In genomic region chr20:8299921-8300320, GRCh38 we compare ENCODE assay signal across 32 cellular contexts.
DNase-seq lines count a peak whose midpoint lies in the region; ATAC-seq, FAIRE-seq and TF ChIP-seq lines count a peak whose summit lies in the region.
"Had no signal": no experiment of that assay in that cellular context is flagged by ENCODE, and none has a peak within 500 bp of the region (broad histone marks: within the 10 kb centered on the region; RNA-seq: fewer than 3 reads in every experiment).

No MANE protein-coding gene starts in this region.

- H2AK5ac ChIP-seq in IMR-90 (ENCODE audit: low read depth, low read length), result no peak overlapping the region

- BruUV-seq in IMR-90 (replicated peaks; lab: Mats Ljungman, UMichigan), result no TSS peak

- ATAC-seq in IMR-90 (ENCODE audit: low read depth) (peak; percentile 56), GM19463 (IDR thresholded peaks at IDR 0.05; ENCODE audit: unreplicated experiment) (no peak), GM19397 (IDR thresholded peaks at IDR 0.05; ENCODE audit: unreplicated experiment) (no peak)
- ATAC-seq: activated CD8-positive, alpha-beta T cell treated with anti-CD3 and anti-CD28 coated beads for 36 hours; CD8-positive, alpha-beta T cell; foreskin keratinocyte; GM12878; heart left ventricle; K562; naive thymus-derived CD8-positive, alpha-beta T cell; psoas muscle had no signal

- no peak overlapping the region for H4K5ac ChIP-seq in IMR-90 (ENCODE audit: low read depth, low read length)

- no peaks in the 10 kb centered on the region; the same call in 1 of the 2 replicates for H3K9me1 ChIP-seq in IMR-90 (ENCODE audit: insufficient read depth, low read length)

- no peaks in the 10 kb centered on the region for H3K27me3 ChIP-seq in IMR-90 (ENCODE audit: control insufficient read depth, insufficient read depth, low read length)
- no peaks in the 10 kb centered on the region for H3K27me3 ChIP-seq in astrocyte (ENCODE audit: insufficient read depth, low read length)
- H3K27me3 ChIP-seq: foreskin keratinocyte, heart left ventricle, sigmoid colon, tibial nerve had no signal

- H3K9me3 ChIP-seq in IMR-90 (ENCODE audit: control insufficient read depth, insufficient read depth, low read length) (no peaks in the 10 kb centered on the region), astrocyte (ENCODE audit: insufficient read depth, low read depth, low read length) (no peaks in the 10 kb centered on the region)
- H3K9me3 ChIP-seq: heart left ventricle, psoas muscle, sigmoid colon, tibial nerve had no signal

- DNase-seq in EH (ENCODE audit: low read depth), result peak; percentile 70
- DNase-seq in IMR-90, result peak; percentile 81
- DNase-seq in astrocyte (ENCODE audit: low read depth), result peak; percentile 27
- DNase-seq in foreskin fibroblast, result peak; percentile 39 to 57
- no peak for DNase-seq in activated CD4-positive, alpha-beta T cell treated with anti-CD3 and anti-CD28 coated beads for 48 hours
- DNase-seq in SHP77 (lab: John Stamatoyannopoulos, UW), result no peak
- DNase-seq: activated CD4-positive, alpha-beta T cell treated with anti-CD3 and anti-CD28 coated beads for 1 hour; activated CD8-positive, alpha-beta memory T cell treated with anti-CD3 and anti-CD28 coated beads, Interleukin-2, amount 50 U/mL, for 48 hours; activated CD8-positive, alpha-beta T cell treated with anti-CD3 and anti-CD28 coated beads for 36 hours; activated naive CD4-positive, alpha-beta T cell treated with anti-CD3 and anti-CD28 coated beads, Interleukin-2, amount 10 ng/mL, durations not matched to agents 7 days and 5 days; amygdala; CD8-positive, alpha-beta T cell; foreskin keratinocyte; heart left ventricle; kidney; naive thymus-derived CD8-positive, alpha-beta T cell; NCI-H1105; NCI-H187; NCI-H2171 treated with DMSO at 0.1 percent for 48 hours; NCI-H524 treated with DMSO at 0.1 percent for 48 hours; occipital lobe; OCI-M1; psoas muscle; sigmoid colon; stimulated activated CD4-positive, alpha-beta T cell treated with anti-CD3 and anti-CD28 coated beads, Interleukin-4, amount 100 ng/mL, for 24 hours; T-helper 2 cell had no signal

- H3K14ac ChIP-seq in IMR-90 (replicated peaks; ENCODE audit: low read depth, low read length), result peak overlapping the region; percentile 19

- peaks cover 0 to 6% of the 10 kb centered on the region in 2 experiments; a peak in 2 of 4 replicates for H3K79me1 ChIP-seq in IMR-90 (ENCODE audit: low read depth in 1 of 2, low read length in 2 of 2)

- H3K4me3 ChIP-seq in IMR-90 (ENCODE audit: insufficient read depth, low read depth, low read length), result no peak overlapping the region
- H3K4me3 ChIP-seq in astrocyte (ENCODE audit: insufficient read depth, low read depth, low read length), result no peak overlapping the region
- H3K4me3 ChIP-seq in foreskin fibroblast (ENCODE audit: low read depth in 1 of 2, low read length in 2 of 2), result no peak overlapping the region
- H3K4me3 ChIP-seq: GM12878, heart left ventricle, K562, psoas muscle, sigmoid colon, tibial nerve had no signal

- TF ChIP-seq RAD21 in IMR-90 (IDR thresholded peaks at IDR 0.05; ENCODE audit: low read length), result no peak

- no peak overlapping the region for H2AFZ ChIP-seq in IMR-90 (replicated peaks; ENCODE audit: low read length, poor library complexity)
- no peak overlapping the region for H2AFZ ChIP-seq in astrocyte (ENCODE audit: low read depth, low read length)

- intact Hi-C loops in IMR-90 (cut with micrococcal nuclease), result no loop called here

- 0 out of 3 replicates have a peak overlapping the region, but pooled peaks have one; percentile 4 for H2BK15ac ChIP-seq in IMR-90 (ENCODE audit: low read depth, low read length)

- H3K18ac ChIP-seq in IMR-90 (ENCODE audit: low read depth, low read length), result no peak overlapping the region

- no peak overlapping the region for H3K23ac ChIP-seq in IMR-90 (ENCODE audit: low read depth, low read length)

- no peaks in the 10 kb centered on the region for H3K9me3 Mint-ChIP-seq in astrocyte (ENCODE audit: unreplicated experiment)
- H3K9me3 Mint-ChIP-seq: activated CD8-positive, alpha-beta T cell treated with anti-CD3 and anti-CD28 coated beads for 36 hours; activated naive CD4-positive, alpha-beta T cell treated with anti-CD3 and anti-CD28 coated beads, Interleukin-2, amount 10 ng/mL, durations not matched to agents 7 days and 5 days; CD8-positive, alpha-beta T cell; naive thymus-derived CD8-positive, alpha-beta T cell had no signal

- H2BK5ac ChIP-seq in IMR-90 (ENCODE audit: low read depth, low read length, poor library complexity, severe bottlenecking), result no peak overlapping the region

- POLR2A ChIA-PET in IMR-90 (lab: Charles Lee; ENCODE audit: unreplicated experiment), result no interaction called here

- in situ Hi-C loops in IMR-90 (cut with MboI; ENCODE audit: low sequenced_read_pairs), result no loop called here

- CTCF ChIA-PET in IMR-90 (lab: Yijun Ruan, JAX), result no interaction called here

- H3K56ac ChIP-seq in IMR-90 (ENCODE audit: extremely low read depth, insufficient read depth, low read length), result no peak overlapping the region

- H3K4me3 Mint-ChIP-seq in astrocyte (ENCODE audit: unreplicated experiment), result no peak overlapping the region
- H3K4me3 Mint-ChIP-seq: activated CD8-positive, alpha-beta T cell treated with anti-CD3 and anti-CD28 coated beads for 36 hours; activated naive CD4-positive, alpha-beta T cell treated with anti-CD3 and anti-CD28 coated beads, Interleukin-2, amount 10 ng/mL, durations not matched to agents 7 days and 5 days; B cell; CD8-positive, alpha-beta T cell; naive thymus-derived CD8-positive, alpha-beta T cell had no signal

- no peak for TF ChIP-seq CTCF in IMR-90 (conservative IDR thresholded peaks at IDR 0.05; ENCODE audit: low read depth, low read length)
- TF ChIP-seq CTCF in astrocyte (IDR thresholded peaks at IDR 0.05; ENCODE audit: insufficient read depth, low read depth, low read length), result no peak
- TF ChIP-seq CTCF in foreskin fibroblast (IDR thresholded peaks at IDR 0.05; ENCODE audit: low read depth, low read length), result no peak

- no peak overlapping the region; the same call in 1 of the 2 replicates for H2BK20ac ChIP-seq in IMR-90 (ENCODE audit: low read depth, low read length)

- H3K27ac Mint-ChIP-seq in astrocyte (ENCODE audit: unreplicated experiment), result no peak overlapping the region
- H3K27ac Mint-ChIP-seq: activated CD8-positive, alpha-beta T cell treated with anti-CD3 and anti-CD28 coated beads for 36 hours; activated naive CD4-positive, alpha-beta T cell treated with anti-CD3 and anti-CD28 coated beads, Interleukin-2, amount 10 ng/mL, durations not matched to agents 7 days and 5 days; B cell; CD8-positive, alpha-beta T cell; naive thymus-derived CD8-positive, alpha-beta T cell had no signal

- no peak overlapping the region for H4K8ac ChIP-seq in IMR-90 (ENCODE audit: low read depth in 2 of 2, low read length in 2 of 2)

- H3K27ac ChIP-seq in IMR-90 (ENCODE audit: insufficient read depth, low read length), result no peak overlapping the region
- no peak overlapping the region for H3K27ac ChIP-seq in astrocyte (ENCODE audit: low read depth, low read length)
- H3K27ac ChIP-seq: foreskin keratinocyte, heart left ventricle, psoas muscle, sigmoid colon, tibial nerve had no signal

- no peak overlapping the region for H3K4ac ChIP-seq in IMR-90 (ENCODE audit: low read depth, low read length)

- WGBS in IMR-90 (ENCODE audit: extremely low coverage in 2 of 2, insufficient read length in 1 of 2), 2 experiments, result 20% methylated on average over 1 of the region's 4 CpGs; no CpG with 5 or more reads in 1 of the 2 experiments

- no peaks in the 10 kb centered on the region for H3K27me3 Mint-ChIP-seq in astrocyte (ENCODE audit: low read depth, unreplicated experiment)
- H3K27me3 Mint-ChIP-seq: activated CD8-positive, alpha-beta T cell treated with anti-CD3 and anti-CD28 coated beads for 36 hours; activated naive CD4-positive, alpha-beta T cell treated with anti-CD3 and anti-CD28 coated beads, Interleukin-2, amount 10 ng/mL, durations not matched to agents 7 days and 5 days; B cell; naive thymus-derived CD8-positive, alpha-beta T cell had no signal

- H3K4me1 Mint-ChIP-seq in astrocyte (ENCODE audit: low read depth, unreplicated experiment), result peaks cover 9% of the 10 kb centered on the region
- H3K4me1 Mint-ChIP-seq: activated naive CD4-positive, alpha-beta T cell treated with anti-CD3 and anti-CD28 coated beads, Interleukin-2, amount 10 ng/mL, durations not matched to agents 7 days and 5 days; B cell had no signal

- H3K9ac ChIP-seq in IMR-90 (ENCODE audit: low read depth, low read length), result no peak overlapping the region
- H3K9ac ChIP-seq in astrocyte (ENCODE audit: low read length), result no peak overlapping the region

- H3K4me2 ChIP-seq in IMR-90 (ENCODE audit: low read depth, low read length), result no peak overlapping the region
- H3K4me2 ChIP-seq in astrocyte (ENCODE audit: low read length), result no peak overlapping the region

- H3K36me3 ChIP-seq in IMR-90 (ENCODE audit: control insufficient read depth, insufficient read depth, low read length), result no peaks in the 10 kb centered on the region
- no peaks in the 10 kb centered on the region for H3K36me3 ChIP-seq in astrocyte (ENCODE audit: insufficient read depth, low read length)
- H3K36me3 ChIP-seq: heart left ventricle, sigmoid colon, tibial nerve had no signal

- no peak for TF ChIP-seq POLR2A in IMR-90 (IDR thresholded peaks at IDR 0.05; ENCODE audit: low read depth, low read length)

- H3K79me2 ChIP-seq in astrocyte (ENCODE audit: insufficient read depth, low read length), result no peaks in the 10 kb centered on the region

- H3K4me1 ChIP-seq in IMR-90 (ENCODE audit: control insufficient read depth, insufficient read depth, low read length) (peaks cover 2% of the 10 kb centered on the region; the same call in 1 of the 2 replicates), astrocyte (ENCODE audit: insufficient read depth, low read length) (no peaks in the 10 kb centered on the region)
- H3K4me1 ChIP-seq: foreskin keratinocyte had no signal

- no peak for FAIRE-seq in astrocyte (lab: Jason Lieb, UNC)
- FAIRE-seq: GM12878, K562, kidney had no signal

- H4K91ac ChIP-seq in IMR-90 (ENCODE audit: insufficient read depth, low read depth, low read length), result no peak overlapping the region

- peaks cover 2% of the 10 kb centered on the region for H3K36me3 Mint-ChIP-seq in astrocyte (ENCODE audit: low read depth, unreplicated experiment)
- H3K36me3 Mint-ChIP-seq: activated naive CD4-positive, alpha-beta T cell treated with anti-CD3 and anti-CD28 coated beads, Interleukin-2, amount 10 ng/mL, durations not matched to agents 7 days and 5 days; CD8-positive, alpha-beta T cell; naive thymus-derived CD8-positive, alpha-beta T cell had no signal

- no peak overlapping the region for H2BK120ac ChIP-seq in IMR-90 (ENCODE audit: low read depth, low read length)

- dilution Hi-C loops in IMR-90 (cut with HindIII; ENCODE audit: low sequenced_read_pairs, unreplicated experiment), result no loop called here

- H4K20me1 ChIP-seq in IMR-90 (ENCODE audit: insufficient read depth, low read length) (no peaks in the 10 kb centered on the region; the same call in 1 of the 2 replicates), astrocyte (ENCODE audit: insufficient read depth, low read length) (no peaks in the 10 kb centered on the region)

- no peak overlapping the region for H2AK9ac ChIP-seq in IMR-90 (replicated peaks; ENCODE audit: low read depth, low read length, poor library complexity)

TF ChIP-seq in IMR-90, 13 proteins besides CTCF, POLR2A, EP300 and RAD21:
- TF ChIP-seq BHLHE40 (IDR thresholded peaks at IDR 0.05; ENCODE audit: low read depth, low read length) (0 out of 2 replicates have a peak, but pooled peaks have one; percentile 29), SMC3 (IDR thresholded peaks at IDR 0.05; ENCODE audit: low read depth, low read length) (no peak)

Comparison
In these comparisons a context has a peak if more than half of its experiments do, and no peak if none do; other contexts are left out.
1. DNase-seq: peak in EH (single experiment), IMR-90 (single experiment), astrocyte (single experiment) and foreskin fibroblast (2 of 2); none in activated CD4-positive, alpha-beta T cell treated with anti-CD3 and anti-CD28 coated beads for 48 hours (single experiment) and SHP77 (0 of 2).